ENCODE assay signal across 9 cellular contexts in genomic region chr3:133437391-133438093, GRCh38. TPM values are rescaled to one million over a fixed set of nuclear protein-coding genes. Genes with fewer than 3 reads are reported as not detected.
A peak's percentile ranks its signal among the peaks of the same experiment; 100 is the strongest.
DNase-seq lines count a peak whose midpoint lies in the region; ATAC-seq and TF ChIP-seq lines count a peak whose summit lies in the region.
"Had no signal": no experiment of that assay in that cellular context is flagged by ENCODE, and none has a peak within 500 bp of the region (broad histone marks: within the 10 kb centered on the region; RNA-seq: fewer than 3 reads in every experiment).

No MANE protein-coding gene starts in this region.

- intact Hi-C loops in lower lobe of right lung (cut with DNase I): no loop called here

- ATAC-seq in GM18870 (IDR thresholded peaks at IDR 0.05; ENCODE audit: unreplicated experiment) (peak; percentile 47), GM21825 (IDR thresholded peaks at IDR 0.05; ENCODE audit: unreplicated experiment) (no peak), lower lobe of right lung (no peak)

- H3K27me3 ChIP-seq in lower lobe of right lung (ENCODE audit: low read depth): no peaks in the 10 kb centered on the region

- no peak overlapping the region for H3K27ac ChIP-seq in lower lobe of right lung

- no peak overlapping the region for H3K4me3 ChIP-seq in lower lobe of right lung

- no peaks in the 10 kb centered on the region for H3K9me3 ChIP-seq in lower lobe of right lung

- H3K4me1 ChIP-seq in lower lobe of right lung: peaks cover 15% of the 10 kb centered on the region

- POLR2A ChIA-PET in GM10248 (lab: Yijun Ruan, JAX): no interaction called here

- CTCF ChIA-PET in GM10248 (lab: Yijun Ruan, JAX): interaction anchor here (2.9 to 3.6 kb wide), 2 partner anchors 11 to 13 kb away, joined by 14 to 15 read pairs; no protein-coding TSS in a partner anchor

- no peaks in the 10 kb centered on the region for H3K36me3 ChIP-seq in lower lobe of right lung

- TF ChIP-seq CTCF in GM10248 (IDR thresholded peaks at IDR 0.05; ENCODE audit: control extremely low read depth, extremely low read depth, low read depth, missing control alignments) (no peak), lower lobe of right lung (IDR thresholded peaks at IDR 0.05) (no peak)

- DNase-seq in NCI-H2081 (lab: John Stamatoyannopoulos, UW) (peak; percentile 87 to 90), cerebellum (ENCODE audit: low spot score) (peak; percentile 4), pulmonary artery endothelial cell (ENCODE audit: low read depth, low spot score) (peak; percentile 10), GM10248 (ENCODE audit: extremely low spot score) (no peak), lower lobe of right lung (no peak)
- DNase-seq: immature natural killer cell, NCI-H187 treated with DMSO at 0.1 percent for 48 hours had no signal

RNA-seq across cellular contexts. Expression of gene BFSP2, which starts 37.7 kb away (rescaled TPM):
- total RNA-seq in cerebellum (not detected), pulmonary artery endothelial cell (not detected in 2 replicates), lower lobe of right lung (not detected)

Comparison
In these comparisons a context has a peak if more than half of its experiments do, and no peak if none do; other contexts are left out.
1. DNase-seq: peak in NCI-H2081 (2 of 2), cerebellum (single experiment) and pulmonary artery endothelial cell (single experiment); none in GM10248 (single experiment) and lower lobe of right lung (single experiment).